ENCODE assay signal across 17 cellular contexts in the genomic region with DNA sequence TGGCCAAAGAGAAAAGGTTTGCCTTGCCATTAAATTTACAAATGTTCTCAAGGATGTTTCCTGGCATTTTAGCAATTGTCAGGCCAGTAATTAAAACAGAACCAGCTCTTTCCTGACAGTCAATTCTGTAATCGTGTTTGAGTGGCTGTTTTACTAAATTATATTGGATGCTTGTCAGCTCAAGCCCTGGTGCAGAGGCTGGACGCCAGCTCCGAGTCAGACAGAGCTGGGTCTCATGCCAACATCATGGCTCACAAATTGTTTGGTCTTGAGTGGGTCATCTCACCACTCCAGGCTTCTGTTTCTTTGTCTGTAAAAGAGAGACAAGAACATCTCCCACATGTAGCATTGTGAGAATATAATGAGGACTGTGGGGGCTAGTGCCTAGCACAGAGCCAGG.
DNase-seq lines count a peak whose midpoint lies in the region; ATAC-seq and TF ChIP-seq lines count a peak whose summit lies in the region.
"Had no signal": no experiment of that assay in that cellular context is flagged by ENCODE, and none has a peak within 500 bp of the region (broad histone marks: within the 10 kb centered on the region; RNA-seq: fewer than 3 reads in every experiment).

No MANE protein-coding gene starts in this region.

- H2AFZ ChIP-seq in osteoblast (ENCODE audit: low read length), result no peak overlapping the region

- no peaks in the 10 kb centered on the region for H3K36me3 ChIP-seq in osteoblast (ENCODE audit: insufficient read depth, low read length)
- H3K36me3 ChIP-seq: adrenal gland, BE2C, heart right ventricle, sigmoid colon had no signal

- peaks cover 27 to 34% of the 10 kb centered on the region in 2 donors for H3K27me3 Mint-ChIP-seq in effector memory CD8-positive, alpha-beta T cell

- peak; percentile 61 for DNase-seq in G401 (ENCODE audit: low spot score)
- DNase-seq in NCI-H774 (lab: John Stamatoyannopoulos, UW), result peak; percentile 1
- DNase-seq in effector memory CD8-positive, alpha-beta T cell, result no peak
- DNase-seq in osteoblast (ENCODE audit: insufficient read length, low spot score, missing footprints), result peak; percentile 86
- DNase-seq in HUDEP-2 (lab: John Stamatoyannopoulos, UW; ENCODE audit: unreplicated experiment in 76 of 76), result no peak
- DNase-seq: adrenal gland, BE2C, heart right ventricle, NCI-H2171, NCI-H82, sigmoid colon, T-cell, testis, WERI-Rb-1 had no signal

- H3K27me3 ChIP-seq in osteoblast (ENCODE audit: insufficient read depth, low read length), result peaks cover 11% of the 10 kb centered on the region
- H3K27me3 ChIP-seq: adrenal gland, BE2C, sigmoid colon, testis had no signal

- H3K4me2 ChIP-seq in osteoblast (ENCODE audit: insufficient read depth, low read length), result no peak overlapping the region

- H4K20me1 ChIP-seq in osteoblast (ENCODE audit: insufficient read depth, low read length), result no peaks in the 10 kb centered on the region

- H3K4me1 ChIP-seq in osteoblast (ENCODE audit: insufficient read depth, low read length), result peaks cover 12% of the 10 kb centered on the region
- H3K4me1 ChIP-seq: adrenal gland, testis had no signal

- no peaks in the 10 kb centered on the region for H3K9me3 Mint-ChIP-seq in effector memory CD8-positive, alpha-beta T cell
- H3K9me3 Mint-ChIP-seq: T-cell had no signal

- H3K36me3 Mint-ChIP-seq in effector memory CD8-positive, alpha-beta T cell (ENCODE audit: insufficient read depth), result no peaks in the 10 kb centered on the region
- H3K36me3 Mint-ChIP-seq: T-cell had no signal

- H3K4me1 Mint-ChIP-seq in effector memory CD8-positive, alpha-beta T cell (ENCODE audit: low read depth in 2 of 2), result peaks cover 0 to 4% of the 10 kb centered on the region in 2 donors
- H3K4me1 Mint-ChIP-seq: T-cell had no signal

- peak overlapping the region; percentile 54 to 71 for H3K27ac Mint-ChIP-seq in effector memory CD8-positive, alpha-beta T cell
- H3K27ac Mint-ChIP-seq: T-cell had no signal

- no peak for TF ChIP-seq CTCF in osteoblast (IDR thresholded peaks at IDR 0.05; ENCODE audit: extremely low read depth, low read depth, low read length)

- H3K27ac ChIP-seq in osteoblast (ENCODE audit: low read depth, low read length), result no peak overlapping the region
- H3K27ac ChIP-seq: adrenal gland, heart right ventricle, sigmoid colon, testis, WERI-Rb-1 had no signal

- no peak overlapping the region for H3K4me3 Mint-ChIP-seq in effector memory CD8-positive, alpha-beta T cell
- H3K4me3 Mint-ChIP-seq: T-cell had no signal

- H3K9me3 ChIP-seq in osteoblast (ENCODE audit: low read depth, low read length), result peaks cover 4% of the 10 kb centered on the region
- H3K9me3 ChIP-seq: adrenal gland, BE2C, heart right ventricle, sigmoid colon, testis had no signal

- no peak for ATAC-seq in effector memory CD8-positive, alpha-beta T cell (replicated peaks)
- ATAC-seq in GM19397 (IDR thresholded peaks at IDR 0.05; ENCODE audit: unreplicated experiment) (no peak), HG03039 (IDR thresholded peaks at IDR 0.05; ENCODE audit: unreplicated experiment) (no peak), HG02678 (IDR thresholded peaks at IDR 0.05; ENCODE audit: unreplicated experiment) (no peak)
- ATAC-seq: T-cell had no signal

- H3K4me3 ChIP-seq in osteoblast (ENCODE audit: insufficient read depth, low read length), result no peak overlapping the region
- H3K4me3 ChIP-seq: adrenal gland, heart right ventricle, sigmoid colon, testis had no signal

- no peaks in the 10 kb centered on the region for H3K79me2 ChIP-seq in osteoblast (ENCODE audit: insufficient read depth, low read length)

- in situ Hi-C loops in G401 (cut with HindIII; ENCODE audit: low sequenced_read_pairs), result no loop called here

Comparison
In these comparisons a context has a peak if more than half of its experiments do, and no peak if none do; other contexts are left out.
1. DNase-seq: peak in G401 (single experiment), NCI-H774 (single experiment) and osteoblast (single experiment); none in effector memory CD8-positive, alpha-beta T cell (0 of 3) and HUDEP-2 (0 of 76).